Comparison of ENCODE assay signal across 9 cellular contexts in the genomic region with DNA sequence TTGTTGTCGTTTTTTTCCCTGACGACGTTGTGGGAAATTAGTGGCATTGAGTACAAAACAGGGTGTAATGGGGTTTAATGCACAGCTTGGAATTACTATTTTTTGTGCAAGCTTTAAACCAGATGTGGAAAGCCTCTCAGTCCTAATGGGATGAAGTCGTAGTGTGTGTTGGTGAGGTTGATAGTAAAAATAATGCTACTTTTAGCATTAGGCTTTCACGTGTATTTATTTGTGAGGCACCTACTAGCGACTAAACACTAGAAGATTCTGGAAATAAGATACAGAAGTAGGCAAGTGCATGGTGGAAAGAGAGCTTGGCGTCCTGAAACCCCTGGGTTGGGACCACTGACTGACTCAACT. TPM values are rescaled to one million over a fixed set of nuclear protein-coding genes. Genes with fewer than 3 reads are reported as not detected.
A peak's percentile ranks its signal among the peaks of the same experiment; 100 is the strongest.
DNase-seq lines count a peak whose midpoint lies in the region; ATAC-seq, FAIRE-seq and TF ChIP-seq lines count a peak whose summit lies in the region.
"Had no signal": no experiment of that assay in that cellular context is flagged by ENCODE, and none has a peak within 500 bp of the region (broad histone marks: within the 10 kb centered on the region; RNA-seq: fewer than 3 reads in every experiment).

No MANE protein-coding gene starts in this region.

- H3K36me3 ChIP-seq in ascending aorta: peaks cover 0 to 5% of the 10 kb centered on the region in 2 donors
- H3K36me3 ChIP-seq in left lung: peaks cover 0 to 4% of the 10 kb centered on the region in 2 donors
- H3K36me3 ChIP-seq in thyroid gland: peaks cover 0 to under 1% of the 10 kb centered on the region in 2 donors

- H3K27ac ChIP-seq in ascending aorta: peak overlapping the region; percentile 78 to 85
- H3K27ac ChIP-seq in left lung: peak overlapping the region; percentile 71 to 76
- H3K27ac ChIP-seq in thyroid gland: peak overlapping the region; percentile 37 to 76 (median 73)

- intact Hi-C loops in ascending aorta (cut with DNase I) (loop anchor here (10.0 kb wide), 1 partner anchor 1316 kb away; a partner anchor contains a TSS), left lung (cut with DNase I) (no loop called here), thyroid gland (cut with DNase I) (no loop called here)

- H3K9me3 ChIP-seq in ascending aorta (no peaks in the 10 kb centered on the region), left lung (no peaks in the 10 kb centered on the region), thyroid gland (no peaks in the 10 kb centered on the region)

- DNase-seq in DMS79 treated with DMSO at 0.1 percent for 48 hours (lab: John Stamatoyannopoulos, UW) (peak; percentile 30), DMS79 (lab: John Stamatoyannopoulos, UW) (no peak), ascending aorta (ENCODE audit: low spot score in 2 of 2) (no peak), left lung (no peak), thyroid gland (no peak), SKM-1 (lab: John Stamatoyannopoulos, UW; ENCODE audit: unreplicated experiment) (no peak), GM12892 (ENCODE audit: insufficient read length) (no peak)

- TF ChIP-seq CTCF in ascending aorta (IDR thresholded peaks at IDR 0.05) (no peak), left lung (IDR thresholded peaks at IDR 0.05) (no peak), thyroid gland (IDR thresholded peaks at IDR 0.05) (no peak)

- H3K27me3 ChIP-seq in ascending aorta: no peaks in the 10 kb centered on the region
- no peaks in the 10 kb centered on the region for H3K27me3 ChIP-seq in left lung
- no peaks in the 10 kb centered on the region for H3K27me3 ChIP-seq in thyroid gland

- FAIRE-seq in GM12892 (lab: Jason Lieb, UNC): no peak
- FAIRE-seq: A204.1 had no signal

- H3K4me1 ChIP-seq in ascending aorta (peaks cover 0 to 13% of the 10 kb centered on the region in 2 donors), left lung (peaks cover 6 to 19% of the 10 kb centered on the region in 2 donors), thyroid gland (peaks cover 10% of the 10 kb centered on the region in 2 donors)

- ATAC-seq in left lung (no peak), HG02678 (IDR thresholded peaks at IDR 0.05; ENCODE audit: unreplicated experiment) (no peak)

- peak overlapping the region; percentile 72 to 79 for H3K4me3 ChIP-seq in ascending aorta
- H3K4me3 ChIP-seq in left lung: peak overlapping the region; percentile 71 to 83
- H3K4me3 ChIP-seq in thyroid gland (replicated peaks in 1 of 3): peak overlapping the region; percentile 38 to 64 (median 44)

- 35 to 37% methylated on average over 7 of the region's 7 CpGs for WGBS in thyroid gland, 2 donors

- no peak for TF ChIP-seq POLR2A in thyroid gland (IDR thresholded peaks at IDR 0.05)
- no peak for TF ChIP-seq POLR2A in GM12892 (IDR thresholded peaks at IDR 0.05; ENCODE audit: low read depth, low read length)

RNA-seq across cellular contexts. Expression of a gene that starts 0.6 kb away (rescaled TPM):
- total RNA-seq in ascending aorta (46.2 TPM), left lung (10 to 100 TPM; 14.4 to 19.2 TPM), thyroid gland (10 to 100 TPM; 21.8 to 43.8 (median 25.7) TPM)
- polyA plus RNA-seq in GM12892 (2012; ENCODE audit: missing spikeins): 15.9 TPM
